In genomic region chr3:134677196-134677986, GRCh38 we compare ENCODE assay signal across 8 cellular contexts. TPM values are rescaled to one million over a fixed set of nuclear protein-coding genes. Genes with fewer than 3 reads are reported as not detected.
DNase-seq lines count a peak whose midpoint lies in the region; ATAC-seq and TF ChIP-seq lines count a peak whose summit lies in the region.

No MANE protein-coding gene starts in this region.

- no peak overlapping the region for H2AFZ ChIP-seq in MM.1S (ENCODE audit: low read length)
- H2AFZ ChIP-seq in osteoblast (ENCODE audit: low read length): peak overlapping the region; percentile 51

- H3K9me2 ChIP-seq in MM.1S (replicated peaks; ENCODE audit: insufficient read depth, low read length): no peaks in the 10 kb centered on the region

- H3K9me3 ChIP-seq in MM.1S (replicated peaks; ENCODE audit: insufficient read depth, low read length) (no peaks in the 10 kb centered on the region), osteoblast (ENCODE audit: low read depth, low read length) (peaks cover 6% of the 10 kb centered on the region)

- H3F3A ChIP-seq in MM.1S (ENCODE audit: insufficient read depth, low read length): no peaks in the 10 kb centered on the region

- H3K4me1 ChIP-seq in MM.1S (ENCODE audit: low read length): peaks cover 6% of the 10 kb centered on the region; the same call in 1 of the 2 replicates
- H3K4me1 ChIP-seq in osteoblast (ENCODE audit: insufficient read depth, low read length): peaks cover 24% of the 10 kb centered on the region

- peak; percentile 15 for DNase-seq in MM.1S
- DNase-seq in endothelial cell (ENCODE audit: low spot score): peak; percentile 20
- peak; percentile 65 for DNase-seq in osteoblast (ENCODE audit: insufficient read length, low spot score, missing footprints)
- DNase-seq in NCI-H1105 treated with DMSO at 0.1 percent for 48 hours (lab: John Stamatoyannopoulos, UW): no peak
- no peak for DNase-seq in NCI-H446 treated with DMSO at 0.1 percent for 48 hours (lab: John Stamatoyannopoulos, UW)
- no peak for DNase-seq in effector CD8-positive, alpha-beta T cell (lab: John Stamatoyannopoulos, UW)

- H3K27me3 ChIP-seq in MM.1S (replicated peaks; ENCODE audit: insufficient read depth, low read length): no peaks in the 10 kb centered on the region
- no peaks in the 10 kb centered on the region for H3K27me3 ChIP-seq in osteoblast (ENCODE audit: insufficient read depth, low read length)

- H3K9me3 Mint-ChIP-seq in endothelial cell (ENCODE audit: unreplicated experiment): no peaks in the 10 kb centered on the region
- peaks cover 30% of the 10 kb centered on the region for H3K9me3 Mint-ChIP-seq in stimulated activated memory B cell treated with anti-CD40 and anti-IgM and Interleukin-4, amounts not matched to agents 10 μg/mL and 1 μg/mL and 100 μg/mL, for 72 hours

- no peak overlapping the region for H3K4me3 Mint-ChIP-seq in endothelial cell (ENCODE audit: unreplicated experiment)
- H3K4me3 Mint-ChIP-seq in stimulated activated memory B cell treated with anti-CD40 and anti-IgM and Interleukin-4, amounts not matched to agents 10 μg/mL and 1 μg/mL and 100 μg/mL, for 72 hours: no peak overlapping the region

- H3K4me3 ChIP-seq in MM.1S (ENCODE audit: low read length) (no peak overlapping the region), osteoblast (ENCODE audit: insufficient read depth, low read length) (no peak overlapping the region)

- H4K20me1 ChIP-seq in MM.1S (ENCODE audit: insufficient read depth, low read length) (no peaks in the 10 kb centered on the region), osteoblast (ENCODE audit: insufficient read depth, low read length) (no peaks in the 10 kb centered on the region)

- TF ChIP-seq CTCF in GM12874 (IDR thresholded peaks at IDR 0.05; ENCODE audit: insufficient read depth, low read depth, low read length): peak; percentile 58
- TF ChIP-seq CTCF in MM.1S (IDR thresholded peaks at IDR 0.05; ENCODE audit: low read length): peak; percentile 48
- peak; percentile 53 for TF ChIP-seq CTCF in endothelial cell (IDR thresholded peaks at IDR 0.05; ENCODE audit: unreplicated experiment)
- TF ChIP-seq CTCF in osteoblast (IDR thresholded peaks at IDR 0.05; ENCODE audit: extremely low read depth, low read depth, low read length): peak; percentile 56

- H3K27ac ChIP-seq in MM.1S (ENCODE audit: low read length) (no peak overlapping the region), osteoblast (ENCODE audit: low read depth, low read length) (no peak overlapping the region)

- H3K4me1 Mint-ChIP-seq in endothelial cell (ENCODE audit: unreplicated experiment): peaks cover 2% of the 10 kb centered on the region
- no peaks in the 10 kb centered on the region for H3K4me1 Mint-ChIP-seq in stimulated activated memory B cell treated with anti-CD40 and anti-IgM and Interleukin-4, amounts not matched to agents 10 μg/mL and 1 μg/mL and 100 μg/mL, for 72 hours

- H3K27ac Mint-ChIP-seq in endothelial cell (ENCODE audit: unreplicated experiment): no peak overlapping the region
- H3K27ac Mint-ChIP-seq in stimulated activated memory B cell treated with anti-CD40 and anti-IgM and Interleukin-4, amounts not matched to agents 10 μg/mL and 1 μg/mL and 100 μg/mL, for 72 hours: no peak overlapping the region

- H3K27me3 Mint-ChIP-seq in endothelial cell (ENCODE audit: unreplicated experiment): peaks cover 6% of the 10 kb centered on the region
- H3K27me3 Mint-ChIP-seq in stimulated activated memory B cell treated with anti-CD40 and anti-IgM and Interleukin-4, amounts not matched to agents 10 μg/mL and 1 μg/mL and 100 μg/mL, for 72 hours: peaks cover 18% of the 10 kb centered on the region

- peaks cover 15% of the 10 kb centered on the region for H3K36me3 Mint-ChIP-seq in endothelial cell (ENCODE audit: low read depth, unreplicated experiment)
- H3K36me3 Mint-ChIP-seq in stimulated activated memory B cell treated with anti-CD40 and anti-IgM and Interleukin-4, amounts not matched to agents 10 μg/mL and 1 μg/mL and 100 μg/mL, for 72 hours: peaks cover 9% of the 10 kb centered on the region

- ATAC-seq in stimulated activated memory B cell treated with anti-CD40 and anti-IgM and Interleukin-4, amounts not matched to agents 10 μg/mL and 1 μg/mL and 100 μg/mL, for 72 hours: no peak

- no peaks in the 10 kb centered on the region for H3K79me2 ChIP-seq in MM.1S (ENCODE audit: low read length)
- no peaks in the 10 kb centered on the region for H3K79me2 ChIP-seq in osteoblast (ENCODE audit: insufficient read depth, low read length)

- H3K36me3 ChIP-seq in MM.1S (replicated peaks; ENCODE audit: insufficient read depth, low read length): no peaks in the 10 kb centered on the region
- no peaks in the 10 kb centered on the region for H3K36me3 ChIP-seq in osteoblast (ENCODE audit: insufficient read depth, low read length)

- no peak overlapping the region for H3K9ac ChIP-seq in MM.1S (ENCODE audit: low read length)

- H3K4me2 ChIP-seq in MM.1S (ENCODE audit: low read depth, low read length) (no peak overlapping the region), osteoblast (ENCODE audit: insufficient read depth, low read length) (peak overlapping the region; percentile 7)

RNA-seq across cellular contexts. Expression of gene KY, which starts 26.6 kb away (rescaled TPM):
- total RNA-seq in endothelial cell (ENCODE audit: unreplicated experiment) (not detected), osteoblast (2.1 and 3.6 TPM in 2 replicates)

Comparison
In these comparisons a context has a peak if more than half of its experiments do, and no peak if none do; other contexts are left out.
1. DNase-seq: peak in MM.1S (single experiment), endothelial cell (single experiment) and osteoblast (single experiment); none in NCI-H1105 treated with DMSO at 0.1 percent for 48 hours (single experiment), NCI-H446 treated with DMSO at 0.1 percent for 48 hours (single experiment) and effector CD8-positive, alpha-beta T cell (single experiment).
2. Peak in every context shown above with its lines, with median percentiles within 50 percentile points of each other: CTCF ChIP-seq.